Comparison of ENCODE assay signal across 9 cellular contexts in genomic region chr21:35940074-35940927, GRCh38.
DNase-seq lines count a peak whose midpoint lies in the region; ATAC-seq and TF ChIP-seq lines count a peak whose summit lies in the region.
"Had no signal": no experiment of that assay in that cellular context is flagged by ENCODE, and none has a peak within 500 bp of the region (broad histone marks: within the 10 kb centered on the region; RNA-seq: fewer than 3 reads in every experiment).

No MANE protein-coding gene starts in this region.

- H3K4me1 ChIP-seq in fibroblast of lung (ENCODE audit: control insufficient read depth, extremely low read depth, insufficient read depth, low read length) = no peaks in the 10 kb centered on the region
- H3K4me1 ChIP-seq in neural progenitor cell = peaks cover 8% of the 10 kb centered on the region

- H3K4me1 Mint-ChIP-seq in activated CD4-positive, alpha-beta T cell treated with anti-CD3 and anti-CD28 coated beads for 36 hours = no peaks in the 10 kb centered on the region
- H3K4me1 Mint-ChIP-seq in neural progenitor cell = peaks cover 2% of the 10 kb centered on the region

- no peak overlapping the region for H3K4me3 Mint-ChIP-seq in activated CD4-positive, alpha-beta T cell treated with anti-CD3 and anti-CD28 coated beads for 36 hours
- H3K4me3 Mint-ChIP-seq in neural progenitor cell = no peak overlapping the region
- H3K4me3 Mint-ChIP-seq: activated naive CD8-positive, alpha-beta T cell had no signal

- H3K27ac Mint-ChIP-seq in activated CD4-positive, alpha-beta T cell treated with anti-CD3 and anti-CD28 coated beads for 36 hours = no peak overlapping the region
- H3K27ac Mint-ChIP-seq in neural progenitor cell = no peak overlapping the region
- H3K27ac Mint-ChIP-seq: activated naive CD8-positive, alpha-beta T cell had no signal

- H3K9ac ChIP-seq in fibroblast of lung (ENCODE audit: insufficient read depth, low read length) = no peak overlapping the region
- no peak overlapping the region for H3K9ac ChIP-seq in neural progenitor cell

- no peaks in the 10 kb centered on the region for H3K9me3 Mint-ChIP-seq in activated CD4-positive, alpha-beta T cell treated with anti-CD3 and anti-CD28 coated beads for 36 hours (ENCODE audit: low read depth)
- H3K9me3 Mint-ChIP-seq in neural progenitor cell = no peaks in the 10 kb centered on the region

- peak; percentile 21 for DNase-seq in activated CD4-positive, alpha-beta T cell treated with anti-CD3 and anti-CD28 coated beads for 36 hours
- no peak for DNase-seq in activated CD4-positive, alpha-beta T cell treated with anti-CD3 and anti-CD28 coated beads for 4 hours
- peak; percentile 75 for DNase-seq in NCI-H128 (lab: John Stamatoyannopoulos, UW; ENCODE audit: unreplicated experiment)
- DNase-seq in SKM-1 (lab: John Stamatoyannopoulos, UW; ENCODE audit: unreplicated experiment) = peak; percentile 58
- DNase-seq in fibroblast of lung (ENCODE audit: low read depth in 2 of 2) = peak; percentile 73 to 87
- DNase-seq in neural progenitor cell (ENCODE audit: low spot score) = peak; percentile 86
- DNase-seq in stimulated activated CD4-positive, alpha-beta T cell treated with anti-CD3 and anti-CD28 coated beads, Interleukin-2, amount 100 ng/mL, for 24 hours = no peak

- peak; percentile 68 to 76 for TF ChIP-seq CTCF in fibroblast of lung (conservative IDR thresholded peaks at IDR 0.05 in 1 of 2, IDR thresholded peaks at IDR 0.05 in 1 of 2; ENCODE audit: low read depth in 1 of 2, low read length in 2 of 2)
- TF ChIP-seq CTCF in neural progenitor cell (IDR thresholded peaks at IDR 0.05) = peak; percentile 76

- no peaks in the 10 kb centered on the region for H3K36me3 Mint-ChIP-seq in activated CD4-positive, alpha-beta T cell treated with anti-CD3 and anti-CD28 coated beads for 36 hours (ENCODE audit: low read depth)
- no peaks in the 10 kb centered on the region for H3K36me3 Mint-ChIP-seq in neural progenitor cell
- H3K36me3 Mint-ChIP-seq: activated naive CD8-positive, alpha-beta T cell had no signal

- no peak overlapping the region for H2AFZ ChIP-seq in fibroblast of lung (ENCODE audit: low read length)
- peak overlapping the region; percentile 28 for H2AFZ ChIP-seq in neural progenitor cell (replicated peaks)

- no peaks in the 10 kb centered on the region for H4K20me1 ChIP-seq in fibroblast of lung (ENCODE audit: control insufficient read depth, extremely low read depth, insufficient read depth, low read length)
- no peaks in the 10 kb centered on the region for H4K20me1 ChIP-seq in neural progenitor cell (ENCODE audit: low read depth)

- no peaks in the 10 kb centered on the region for H3K27me3 ChIP-seq in fibroblast of lung (ENCODE audit: control insufficient read depth, insufficient read depth, low read length)
- no peaks in the 10 kb centered on the region for H3K27me3 ChIP-seq in neural progenitor cell

- no peaks in the 10 kb centered on the region for H3K36me3 ChIP-seq in fibroblast of lung (ENCODE audit: control insufficient read depth, insufficient read depth, low read length)
- no peaks in the 10 kb centered on the region for H3K36me3 ChIP-seq in neural progenitor cell

- H3K27ac ChIP-seq in fibroblast of lung (ENCODE audit: insufficient read depth, low read length) (no peak overlapping the region), neural progenitor cell (no peak overlapping the region)

- intact Hi-C loops in activated CD4-positive, alpha-beta T cell treated with anti-CD3 and anti-CD28 coated beads for 36 hours (cut with DNase I, micrococcal nuclease) = no loop called here

- POLR2A ChIA-PET in activated CD4-positive, alpha-beta T cell treated with anti-CD3 and anti-CD28 coated beads for 36 hours (lab: Charles Lee) = no interaction called here

- CTCF ChIA-PET in activated CD4-positive, alpha-beta T cell treated with anti-CD3 and anti-CD28 coated beads for 36 hours (lab: Charles Lee) = interaction anchor here (0.7 kb wide), 1 partner anchor 126 kb away, joined by 4 read pairs; no protein-coding TSS in a partner anchor

- peak; percentile 64 for ATAC-seq in activated CD4-positive, alpha-beta T cell treated with anti-CD3 and anti-CD28 coated beads for 36 hours
- ATAC-seq in HG03457 (IDR thresholded peaks at IDR 0.05; ENCODE audit: unreplicated experiment) = no peak

- H3K79me2 ChIP-seq in fibroblast of lung (ENCODE audit: control insufficient read depth, insufficient read depth, low read length) = no peaks in the 10 kb centered on the region
- no peaks in the 10 kb centered on the region for H3K79me2 ChIP-seq in neural progenitor cell (ENCODE audit: low read depth)

- H3K4me2 ChIP-seq in fibroblast of lung (ENCODE audit: extremely low read depth, insufficient read depth, low read length) = peak overlapping the region; percentile 17
- H3K4me2 ChIP-seq in neural progenitor cell = peak overlapping the region; percentile 57

- H3F3A ChIP-seq in neural progenitor cell (ENCODE audit: low read depth) = no peaks in the 10 kb centered on the region

- H3K4me3 ChIP-seq in fibroblast of lung (replicated peaks in 1 of 4; ENCODE audit: control extremely low read depth in 1 of 4, insufficient read depth in 1 of 4, low read depth in 3 of 4, low read length in 4 of 4) (no peak overlapping the region), neural progenitor cell (no peak overlapping the region)

- H3K9me3 ChIP-seq in fibroblast of lung (ENCODE audit: control insufficient read depth, insufficient read depth, low read depth, low read length) (no peaks in the 10 kb centered on the region), neural progenitor cell (ENCODE audit: low read depth) (no peaks in the 10 kb centered on the region)

- H3K27me3 Mint-ChIP-seq in activated CD4-positive, alpha-beta T cell treated with anti-CD3 and anti-CD28 coated beads for 36 hours = peaks cover 8% of the 10 kb centered on the region
- H3K27me3 Mint-ChIP-seq in neural progenitor cell (ENCODE audit: insufficient read depth, low read depth) = peaks cover 2% of the 10 kb centered on the region

Comparison
In these comparisons a context has a peak if more than half of its experiments do, and no peak if none do; other contexts are left out.
1. DNase-seq: peak in activated CD4-positive, alpha-beta T cell treated with anti-CD3 and anti-CD28 coated beads for 36 hours (single experiment), NCI-H128 (single experiment), SKM-1 (single experiment), fibroblast of lung (2 of 2) and neural progenitor cell (single experiment); none in activated CD4-positive, alpha-beta T cell treated with anti-CD3 and anti-CD28 coated beads for 4 hours (0 of 2) and stimulated activated CD4-positive, alpha-beta T cell treated with anti-CD3 and anti-CD28 coated beads, Interleukin-2, amount 100 ng/mL, for 24 hours (0 of 2).